ENCODE assay signal across 19 cellular contexts in genomic region chr15:70517194-70517590, GRCh38.
"Had no signal": no experiment of that assay in that cellular context is flagged by ENCODE, and none has a peak within 500 bp of the region (broad histone marks: within the 10 kb centered on the region; RNA-seq: fewer than 3 reads in every experiment).

No MANE protein-coding gene starts in this region.

- H3K4me3 Mint-ChIP-seq: activated CD4-positive, alpha-beta T cell treated with anti-CD3 and anti-CD28 coated beads, Interleukin-2, amount 10 ng/mL, durations not matched to agents 7 days and 5 days; activated naive CD8-positive, alpha-beta T cell; activated T-cell treated with anti-CD3 and anti-CD28 coated beads, Interleukin-2, amount 50 U/mL, for 72 hours; stimulated activated memory B cell treated with anti-CD40 and anti-IgM and Interleukin-4, amounts not matched to agents 10 μg/mL and 1 μg/mL and 100 μg/mL, for 72 hours; T-helper 17 cell had no signal

- H3K9me3 Mint-ChIP-seq: activated CD4-positive, alpha-beta T cell treated with anti-CD3 and anti-CD28 coated beads, Interleukin-2, amount 10 ng/mL, durations not matched to agents 7 days and 5 days; activated T-cell treated with anti-CD3 and anti-CD28 coated beads, Interleukin-2, amount 50 U/mL, for 72 hours; stimulated activated memory B cell treated with anti-CD40 and anti-IgM and Interleukin-4, amounts not matched to agents 10 μg/mL and 1 μg/mL and 100 μg/mL, for 72 hours had no signal

- ATAC-seq: activated T-cell treated with anti-CD3 and anti-CD28 coated beads, Interleukin-2, amount 50 U/mL, for 72 hours; gastrocnemius medialis; heart right ventricle; left cardiac atrium; pancreas; stimulated activated memory B cell treated with anti-CD40 and anti-IgM and Interleukin-4, amounts not matched to agents 10 μg/mL and 1 μg/mL and 100 μg/mL, for 72 hours; T-helper 17 cell had no signal

- H3K27ac ChIP-seq: colonic mucosa, gastrocnemius medialis, heart right ventricle, pancreas, tibial artery had no signal

- H3K4me1 Mint-ChIP-seq: activated CD4-positive, alpha-beta T cell treated with anti-CD3 and anti-CD28 coated beads, Interleukin-2, amount 10 ng/mL, durations not matched to agents 7 days and 5 days; stimulated activated memory B cell treated with anti-CD40 and anti-IgM and Interleukin-4, amounts not matched to agents 10 μg/mL and 1 μg/mL and 100 μg/mL, for 72 hours had no signal

- H3K27ac Mint-ChIP-seq: activated CD4-positive, alpha-beta T cell treated with anti-CD3 and anti-CD28 coated beads, Interleukin-2, amount 10 ng/mL, durations not matched to agents 7 days and 5 days; activated naive CD8-positive, alpha-beta T cell; activated T-cell treated with anti-CD3 and anti-CD28 coated beads, Interleukin-2, amount 50 U/mL, for 72 hours; stimulated activated memory B cell treated with anti-CD40 and anti-IgM and Interleukin-4, amounts not matched to agents 10 μg/mL and 1 μg/mL and 100 μg/mL, for 72 hours; T-helper 17 cell had no signal

- H3K36me3 ChIP-seq: colonic mucosa, gastrocnemius medialis, heart right ventricle, pancreas, tibial artery had no signal

- DNase-seq: activated CD4-positive, alpha-beta T cell treated with anti-CD3 and anti-CD28 coated beads, Interleukin-2, amount 10 ng/mL, durations not matched to agents 7 days and 5 days; activated CD4-positive, CD25-positive, alpha-beta regulatory T cell; activated CD8-positive, alpha-beta memory T cell treated with anti-CD3 and anti-CD28 coated beads, Interleukin-2, amount 50 U/mL, for 48 hours; activated gamma-delta T cell; activated T-cell treated with anti-CD3 and anti-CD28 coated beads, Interleukin-2, amount 50 U/mL, for 72 hours; amniotic stem cell; caudate nucleus; colonic mucosa; gastrocnemius medialis; heart right ventricle; left cardiac atrium; midbrain; pancreas; stimulated activated CD4-positive, alpha-beta T cell treated with anti-CD3 and anti-CD28 coated beads, Interleukin-2, amount 100 ng/mL, for 48 hours; T-helper 17 cell; tibial artery had no signal

- H3K36me3 Mint-ChIP-seq: activated naive CD8-positive, alpha-beta T cell; stimulated activated memory B cell treated with anti-CD40 and anti-IgM and Interleukin-4, amounts not matched to agents 10 μg/mL and 1 μg/mL and 100 μg/mL, for 72 hours had no signal

- H3K27me3 ChIP-seq: colonic mucosa, gastrocnemius medialis, pancreas had no signal

- H3K9me3 ChIP-seq: colonic mucosa, gastrocnemius medialis, pancreas had no signal

- H3K27me3 Mint-ChIP-seq: activated naive CD8-positive, alpha-beta T cell had no signal

- H3K4me3 ChIP-seq: colonic mucosa, gastrocnemius medialis, heart right ventricle, lung, pancreas, tibial artery had no signal

- H3K4me1 ChIP-seq: colonic mucosa, gastrocnemius medialis, heart right ventricle, pancreas, tibial artery had no signal
